Comparison of ENCODE assay signal across 29 cellular contexts in genomic region chr15:101477851-101478353, GRCh38. TPM values are rescaled to one million over a fixed set of nuclear protein-coding genes. Genes with fewer than 3 reads are reported as not detected.
A peak's percentile ranks its signal among the peaks of the same experiment; 100 is the strongest.
DNase-seq lines count a peak whose midpoint lies in the region; ATAC-seq and TF ChIP-seq lines count a peak whose summit lies in the region.
"Had no signal": no experiment of that assay in that cellular context is flagged by ENCODE, and none has a peak within 500 bp of the region (broad histone marks: within the 10 kb centered on the region; RNA-seq: fewer than 3 reads in every experiment).

No MANE protein-coding gene starts in this region.

- BruUV-seq in PC-3 (replicated peaks; lab: Mats Ljungman, UMichigan), result no TSS peak

- H2AFZ ChIP-seq in PC-3 (ENCODE audit: low read length), result no peak overlapping the region

- H3K9me3 ChIP-seq in heart right ventricle, result no peaks in the 10 kb centered on the region
- no peaks in the 10 kb centered on the region for H3K9me3 ChIP-seq in ascending aorta
- H3K9me3 ChIP-seq in PC-3 (ENCODE audit: low read length), result no peaks in the 10 kb centered on the region
- H3K9me3 ChIP-seq: BE2C, esophagus muscularis mucosa, heart left ventricle, neutrophil, right lobe of liver, SJSA1, stomach, tibial nerve had no signal

- WGBS in heart right ventricle, 2 donors, result 53 to 62% methylated on average over 5 of the region's 5 CpGs

- no peak for TF ChIP-seq CTCF in heart right ventricle (IDR thresholded peaks at IDR 0.05)
- TF ChIP-seq CTCF in ascending aorta (IDR thresholded peaks at IDR 0.05), result no peak
- no peak for TF ChIP-seq CTCF in PC-3 (conservative IDR thresholded peaks at IDR 0.05; ENCODE audit: low read depth, low read length)

- no peaks in the 10 kb centered on the region for H3K9me2 ChIP-seq in PC-3 (replicated peaks; ENCODE audit: low read length)

- POLR2A ChIA-PET in PC-3 (lab: Charles Lee; ENCODE audit: unreplicated experiment), result no interaction called here

- H3K4me3 ChIP-seq in heart right ventricle, result no peak overlapping the region
- no peak overlapping the region for H3K4me3 ChIP-seq in ascending aorta
- H3K4me3 ChIP-seq in PC-3 (ENCODE audit: low read length), result no peak overlapping the region
- H3K4me3 ChIP-seq: esophagus muscularis mucosa, heart left ventricle, right lobe of liver, SJSA1, stomach, tibial nerve had no signal

- CTCF ChIA-PET in PC-3 (lab: Charles Lee), result no interaction called here

- H4K20me1 ChIP-seq in PC-3 (ENCODE audit: low read length), result no peaks in the 10 kb centered on the region

- no peaks in the 10 kb centered on the region for H3F3A ChIP-seq in PC-3 (ENCODE audit: low read length, unreplicated experiment)

- intact Hi-C loops in left ventricle myocardium superior (cut with micrococcal nuclease), result no loop called here
- intact Hi-C loops in heart right ventricle (cut with DNase I), result no loop called here
- intact Hi-C loops in ascending aorta (cut with DNase I), result no loop called here
- intact Hi-C loops in PC-3 (cut with micrococcal nuclease), result no loop called here

- H3K9ac ChIP-seq in PC-3 (ENCODE audit: low read length), result no peak overlapping the region

- H3K4me1 ChIP-seq in heart right ventricle (peaks cover 0 to 27% (median 12%) of the 10 kb centered on the region in 9 donors), ascending aorta (no peaks in the 10 kb centered on the region), PC-3 (ENCODE audit: insufficient read depth, low read length) (peaks cover 11% of the 10 kb centered on the region)
- H3K4me1 ChIP-seq: BE2C, foreskin keratinocyte, SJSA1, tibial nerve had no signal

- peak; percentile 3 for ATAC-seq in left ventricle myocardium superior
- no peak for ATAC-seq in heart right ventricle
- ATAC-seq in left lobe of liver, result no peak
- no peak for ATAC-seq in HG02840 (IDR thresholded peaks at IDR 0.05; ENCODE audit: low FRiP score, unreplicated experiment)
- ATAC-seq in PC-3, result no peak
- ATAC-seq: activated CD4-positive, alpha-beta T cell treated with anti-CD3 and anti-CD28 coated beads for 36 hours; activated CD8-positive, alpha-beta T cell treated with anti-CD3 and anti-CD28 coated beads, Interleukin-2, amount 10 ng/mL, durations not matched to agents 7 days and 5 days; CD8-positive, alpha-beta T cell; foreskin keratinocyte had no signal

- no peak overlapping the region for H3K4me2 ChIP-seq in PC-3 (ENCODE audit: low read length)

- peaks cover 0 to 4% (median 0%) of the 10 kb centered on the region in 9 donors for H3K36me3 ChIP-seq in heart right ventricle
- H3K36me3 ChIP-seq in ascending aorta, result no peaks in the 10 kb centered on the region
- no peaks in the 10 kb centered on the region for H3K36me3 ChIP-seq in PC-3 (ENCODE audit: low read depth, low read length)
- H3K36me3 ChIP-seq: BE2C, esophagus muscularis mucosa, neutrophil, SJSA1, stomach, tibial nerve had no signal

- no peaks in the 10 kb centered on the region for H3K79me2 ChIP-seq in PC-3 (ENCODE audit: low read length)

- H3K27me3 ChIP-seq in heart right ventricle (no peaks in the 10 kb centered on the region), ascending aorta (no peaks in the 10 kb centered on the region), PC-3 (ENCODE audit: low read length) (0 out of 2 replicates have a peak, but pooled peaks cover 4% of the 10 kb centered on the region)
- H3K27me3 ChIP-seq: BE2C, foreskin keratinocyte, heart left ventricle, right lobe of liver, SJSA1, stomach, tibial nerve had no signal

- H3K27ac ChIP-seq in heart right ventricle, result no peak overlapping the region
- peak overlapping the region; percentile 99 for H3K27ac ChIP-seq in caudate nucleus (ENCODE audit: low read depth, low read length)
- no peak overlapping the region for H3K27ac ChIP-seq in ascending aorta
- H3K27ac ChIP-seq in PC-3 (ENCODE audit: low read length), result no peak overlapping the region
- H3K27ac ChIP-seq: esophagus muscularis mucosa, foreskin keratinocyte, neutrophil, right lobe of liver, SJSA1, stomach, tibial nerve, VCaP had no signal

- DNase-seq in left ventricle myocardium superior (peak; percentile 39), heart right ventricle (no peak), caudate nucleus (lab: John Stamatoyannopoulos, UW) (no peak), left lobe of liver (ENCODE audit: low spot score) (peak; percentile 39), ascending aorta (ENCODE audit: low spot score in 2 of 2) (no peak), PC-3 (no peak)
- DNase-seq: activated CD4-positive, alpha-beta T cell treated with anti-CD3 and anti-CD28 coated beads for 36 hours; activated CD8-positive, alpha-beta T cell treated with anti-CD3 and anti-CD28 coated beads, Interleukin-2, amount 10 ng/mL, durations not matched to agents 7 days and 5 days; activated gamma-delta T cell; activated naive CD8-positive, alpha-beta T cell treated with anti-CD3 and anti-CD28 coated beads for 36 hours; activated T-cell treated with anti-CD3 and anti-CD28 coated beads for 4 hours; BE2C; CD8-positive, alpha-beta T cell; central memory CD4-positive, alpha-beta T cell; foreskin keratinocyte; MV-4-11; NCI-H146; NCI-H510A; right lobe of liver; stimulated activated CD4-positive, alpha-beta T cell treated with anti-CD3 and anti-CD28 coated beads, Interleukin-4, amount 100 ng/mL, for 1 hour; stomach; T-helper 9 cell had no signal

RNA-seq across cellular contexts. Expression of gene PCSK6, which starts 11.6 kb away (rescaled TPM):
- total RNA-seq in left ventricle myocardium superior, result 31.9 TPM
- 10 to 100 TPM; 12.9 to 34.0 (median 24.7) TPM for total RNA-seq in heart right ventricle
- polyA plus RNA-seq in heart right ventricle, result 10 to 100 TPM in 1 of 2 donors, 1 to 10 TPM in 1; 4.6 to 10.3 TPM
- total RNA-seq in left lobe of liver, result 180 TPM
- total RNA-seq in ascending aorta, result 3.9 TPM
- 2.7 and 3.7 TPM in 2 replicates for total RNA-seq in PC-3 (2014; rRNA removed)

Comparison
In these comparisons a context has a peak if more than half of its experiments do, and no peak if none do; other contexts are left out.
1. DNase-seq: peak in left ventricle myocardium superior (single experiment) and left lobe of liver (single experiment); none in heart right ventricle (0 of 2), caudate nucleus (0 of 61), ascending aorta (0 of 2) and PC-3 (single experiment).